ENCODE assay signal across 10 cellular contexts in genomic region chr21:35044128-35044527, GRCh38. TPM values are rescaled to one million over a fixed set of nuclear protein-coding genes. Genes with fewer than 3 reads are reported as not detected.
DNase-seq lines count a peak whose midpoint lies in the region; ATAC-seq and TF ChIP-seq lines count a peak whose summit lies in the region.
"Had no signal": no experiment of that assay in that cellular context is flagged by ENCODE, and none has a peak within 500 bp of the region (broad histone marks: within the 10 kb centered on the region; RNA-seq: fewer than 3 reads in every experiment).

No MANE protein-coding gene starts in this region.

- ATAC-seq in CD4-positive, CD25-positive, alpha-beta regulatory T cell (ENCODE audit: low read depth in 2 of 2), result no peak
- ATAC-seq in GM23338 (no peak), natural killer cell (no peak), GM18511 (IDR thresholded peaks at IDR 0.05; ENCODE audit: unreplicated experiment) (no peak), HG03135 (IDR thresholded peaks at IDR 0.05; ENCODE audit: unreplicated experiment) (no peak), GM19395 (IDR thresholded peaks at IDR 0.05; ENCODE audit: unreplicated experiment) (no peak)
- no peak for ATAC-seq in activated naive CD8-positive, alpha-beta T cell treated with anti-CD3 and anti-CD28 coated beads, Interleukin-2, amount 10 ng/mL, durations not matched to agents 7 days and 5 days (ENCODE audit: low read depth)
- ATAC-seq: gastroesophageal sphincter had no signal

- H3K36me3 ChIP-seq in CD4-positive, CD25-positive, alpha-beta regulatory T cell (ENCODE audit: control insufficient read depth, insufficient read depth, low read length), result peaks cover 7% of the 10 kb centered on the region
- no peaks in the 10 kb centered on the region for H3K36me3 ChIP-seq in GM23338 (ENCODE audit: insufficient read depth)
- H3K36me3 ChIP-seq: gastroesophageal sphincter had no signal

- TF ChIP-seq CTCF in GM23338 (conservative IDR thresholded peaks at IDR 0.05; ENCODE audit: low read depth in 2 of 2) (no peak), natural killer cell (IDR thresholded peaks at IDR 0.05) (no peak)

- DNase-seq in CD4-positive, CD25-positive, alpha-beta regulatory T cell, result no peak
- DNase-seq in GM23338 (ENCODE audit: low spot score) (no peak), natural killer cell (no peak), NCI-H1048 (lab: John Stamatoyannopoulos, UW) (no peak)
- no peak for DNase-seq in activated naive CD8-positive, alpha-beta T cell treated with anti-CD3 and anti-CD28 coated beads, Interleukin-2, amount 10 ng/mL, durations not matched to agents 7 days and 5 days

- H4K20me1 ChIP-seq in GM23338 (replicated peaks; ENCODE audit: insufficient read depth), result no peaks in the 10 kb centered on the region

- peaks cover 23% of the 10 kb centered on the region for H3K27me3 Mint-ChIP-seq in CD4-positive, CD25-positive, alpha-beta regulatory T cell
- peaks cover 6% of the 10 kb centered on the region for H3K27me3 Mint-ChIP-seq in GM23338 (ENCODE audit: insufficient read depth, low read depth, poor library complexity)
- peaks cover 24% of the 10 kb centered on the region for H3K27me3 Mint-ChIP-seq in activated naive CD8-positive, alpha-beta T cell treated with anti-CD3 and anti-CD28 coated beads, Interleukin-2, amount 10 ng/mL, durations not matched to agents 7 days and 5 days
- peaks cover 0 to 5% of the 10 kb centered on the region in 2 donors for H3K27me3 Mint-ChIP-seq in natural killer cell (ENCODE audit: low read depth in 2 of 2)

- POLR2A ChIA-PET in activated naive CD8-positive, alpha-beta T cell treated with anti-CD3 and anti-CD28 coated beads, Interleukin-2, amount 10 ng/mL, durations not matched to agents 7 days and 5 days (lab: Charles Lee), result interaction anchor here (1.2 to 1.4 kb wide), 2 partner anchors 15 to 61 kb away, joined by 3 read pairs; no protein-coding TSS in a partner anchor

- H3K27ac Mint-ChIP-seq in CD4-positive, CD25-positive, alpha-beta regulatory T cell, result peak overlapping the region; percentile 95 to 100 (median 96)
- H3K27ac Mint-ChIP-seq in GM23338 (no peak overlapping the region), natural killer cell (peak overlapping the region; percentile 95 to 97)
- peak overlapping the region; percentile 31 for H3K27ac Mint-ChIP-seq in activated naive CD8-positive, alpha-beta T cell treated with anti-CD3 and anti-CD28 coated beads, Interleukin-2, amount 10 ng/mL, durations not matched to agents 7 days and 5 days

- H3K4me3 Mint-ChIP-seq in CD4-positive, CD25-positive, alpha-beta regulatory T cell, result peak overlapping the region; percentile 92 to 99 (median 98)
- no peak overlapping the region for H3K4me3 Mint-ChIP-seq in GM23338
- H3K4me3 Mint-ChIP-seq in activated naive CD8-positive, alpha-beta T cell treated with anti-CD3 and anti-CD28 coated beads, Interleukin-2, amount 10 ng/mL, durations not matched to agents 7 days and 5 days, result peak overlapping the region; percentile 44
- H3K4me3 Mint-ChIP-seq in natural killer cell, result peak overlapping the region; percentile 92

- peaks cover 30 to 93% (median 59%) of the 10 kb centered on the region in 4 donors for H3K4me1 Mint-ChIP-seq in CD4-positive, CD25-positive, alpha-beta regulatory T cell
- peaks cover 32% of the 10 kb centered on the region for H3K4me1 Mint-ChIP-seq in GM23338
- peaks cover 77% of the 10 kb centered on the region for H3K4me1 Mint-ChIP-seq in activated naive CD8-positive, alpha-beta T cell treated with anti-CD3 and anti-CD28 coated beads, Interleukin-2, amount 10 ng/mL, durations not matched to agents 7 days and 5 days
- peaks cover 91 to 94% of the 10 kb centered on the region in 2 donors for H3K4me1 Mint-ChIP-seq in natural killer cell

- peaks cover 0 to 5% (median 0%) of the 10 kb centered on the region in 7 donors for H3K9me3 Mint-ChIP-seq in CD4-positive, CD25-positive, alpha-beta regulatory T cell
- H3K9me3 Mint-ChIP-seq in GM23338 (peaks cover 3% of the 10 kb centered on the region; the same call in 1 of the 3 replicates), natural killer cell (peaks cover 0 to 3% of the 10 kb centered on the region in 2 donors)
- H3K9me3 Mint-ChIP-seq in activated naive CD8-positive, alpha-beta T cell treated with anti-CD3 and anti-CD28 coated beads, Interleukin-2, amount 10 ng/mL, durations not matched to agents 7 days and 5 days, result no peaks in the 10 kb centered on the region

- H3K27ac ChIP-seq in CD4-positive, CD25-positive, alpha-beta regulatory T cell (ENCODE audit: insufficient read depth, low read length, poor library complexity, severe bottlenecking), result peak overlapping the region; percentile 92
- no peak overlapping the region for H3K27ac ChIP-seq in GM23338 (ENCODE audit: low read depth)
- H3K27ac ChIP-seq: C4-2B, gastroesophageal sphincter had no signal

- no peaks in the 10 kb centered on the region for H3K27me3 ChIP-seq in CD4-positive, CD25-positive, alpha-beta regulatory T cell (ENCODE audit: control insufficient read depth, insufficient read depth, low read length)
- no peaks in the 10 kb centered on the region for H3K27me3 ChIP-seq in GM23338 (ENCODE audit: insufficient read depth)
- H3K27me3 ChIP-seq: gastroesophageal sphincter had no signal

- intact Hi-C loops in natural killer cell (cut with micrococcal nuclease), result no loop called here

- H3K36me3 Mint-ChIP-seq in CD4-positive, CD25-positive, alpha-beta regulatory T cell, result peaks cover 40% of the 10 kb centered on the region
- H3K36me3 Mint-ChIP-seq in GM23338 (ENCODE audit: low read depth) (no peaks in the 10 kb centered on the region), natural killer cell (peaks cover 9% of the 10 kb centered on the region)
- peaks cover 5% of the 10 kb centered on the region for H3K36me3 Mint-ChIP-seq in activated naive CD8-positive, alpha-beta T cell treated with anti-CD3 and anti-CD28 coated beads, Interleukin-2, amount 10 ng/mL, durations not matched to agents 7 days and 5 days

- no peaks in the 10 kb centered on the region for H3K79me2 ChIP-seq in GM23338 (replicated peaks; ENCODE audit: insufficient read depth)

- peak overlapping the region; percentile 100 for H3K4me3 ChIP-seq in CD4-positive, CD25-positive, alpha-beta regulatory T cell (ENCODE audit: low read depth, low read length)
- no peak overlapping the region for H3K4me3 ChIP-seq in GM23338
- H3K4me3 ChIP-seq: gastroesophageal sphincter had no signal

- peak overlapping the region; percentile 50; the same call in 1 of the 2 replicates for H2AFZ ChIP-seq in GM23338

- no peaks in the 10 kb centered on the region for H3F3A ChIP-seq in GM23338 (replicated peaks; ENCODE audit: low read depth)

- peaks cover 92% of the 10 kb centered on the region for H3K4me1 ChIP-seq in CD4-positive, CD25-positive, alpha-beta regulatory T cell (ENCODE audit: control insufficient read depth, insufficient read depth, low read length, poor library complexity, severe bottlenecking)
- no peaks in the 10 kb centered on the region; the same call in 1 of the 2 replicates for H3K4me1 ChIP-seq in GM23338 (ENCODE audit: insufficient read depth)

- H3K9me2 ChIP-seq in GM23338 (ENCODE audit: insufficient read depth), result no peaks in the 10 kb centered on the region; the same call in 1 of the 2 replicates

- no peak overlapping the region for H3K4me2 ChIP-seq in GM23338

- H3K9me3 ChIP-seq in CD4-positive, CD25-positive, alpha-beta regulatory T cell (ENCODE audit: control insufficient read depth in 2 of 2, low read length in 2 of 2), result no peaks in the 10 kb centered on the region
- H3K9me3 ChIP-seq: gastroesophageal sphincter had no signal

TF ChIP-seq in GM23338, 12 proteins besides CTCF, POLR2A, EP300 and RAD21 (continues in another document):
- TF ChIP-seq JUNB (IDR thresholded peaks at IDR 0.05; ENCODE audit: unreplicated experiment) (no peak), ZNF114 (CRISPR knock-in tag; IDR thresholded peaks at IDR 0.05) (no peak)

RNA-seq across cellular contexts. Expression of gene RUNX1, which starts 5.0 kb away (rescaled TPM):
- total RNA-seq in CD4-positive, CD25-positive, alpha-beta regulatory T cell, result 133 TPM
- polyA plus RNA-seq in CD4-positive, CD25-positive, alpha-beta regulatory T cell, result 10 to 100 TPM; 14.2 to 22.7 (median 21.0) TPM
- total RNA-seq in GM23338 (2014; rRNA removed; shearing (Covaris generic)), result 0.23 and 1.1 TPM in 2 replicates
- 0.29 and 0.31 TPM in 2 replicates for polyA plus RNA-seq in GM23338 (2016; fragmentation: Nextera tagmentation; extraction: Ambion mirVana)
- 10 to 100 TPM; 23.0 to 29.7 TPM for total RNA-seq in activated naive CD8-positive, alpha-beta T cell treated with anti-CD3 and anti-CD28 coated beads, Interleukin-2, amount 10 ng/mL, durations not matched to agents 7 days and 5 days
- total RNA-seq in natural killer cell, result 100 to 1,000 TPM in 1 of 3 donors, 10 to 100 TPM in 2; 62.1 to 171 (median 98.2) TPM

Comparison
In these comparisons a context has a peak if more than half of its experiments do, and no peak if none do; other contexts are left out.
1. RNA of gene RUNX1, which starts 5.0 kb away (total RNA-seq): 133 TPM in CD4-positive, CD25-positive, alpha-beta regulatory T cell (single experiment), 62.1 to 171 TPM in natural killer cell and 23.0 to 29.7 TPM in activated naive CD8-positive, alpha-beta T cell treated with anti-CD3 and anti-CD28 coated beads, Interleukin-2, amount 10 ng/mL, durations not matched to agents 7 days and 5 days; 0.23 to 1.1 TPM in GM23338; every median in the first group is over 10 times any median in the second.